In genomic region chrY:20449277-20449676, GRCh38 we compare ENCODE assay signal across 8 cellular contexts.
"Had no signal": no experiment of that assay in that cellular context is flagged by ENCODE, and none has a peak within 500 bp of the region (broad histone marks: within the 10 kb centered on the region; RNA-seq: fewer than 3 reads in every experiment).

No MANE protein-coding gene starts in this region.

- FAIRE-seq: G401.6, GM12878, GM12891, GM12892, GM18507, GM19239 had no signal

- ATAC-seq: GM12878 had no signal

- H3K4me3 ChIP-seq: GM12878 had no signal

- DNase-seq: GDM1, GF-D8 had no signal
